Comparison of ENCODE assay signal across 1 cellular context in genomic region chr14:50085570-50086315, GRCh38.
TF ChIP-seq lines count a peak whose summit lies in the region.

No MANE protein-coding gene starts in this region.

TF ChIP-seq in GM12878, 131 proteins besides CTCF, POLR2A, EP300 and RAD21 (continued from another document and continues in another):
- TF ChIP-seq PKNOX1 (IDR thresholded peaks at IDR 0.05) (peak; percentile 71), NR2C1 (IDR thresholded peaks at IDR 0.05) (no peak), RB1 (IDR thresholded peaks at IDR 0.05; ENCODE audit: borderline replicate concordance) (no peak; the same call in 1 of the 2 replicates), HDAC6 (IDR thresholded peaks at IDR 0.05; ENCODE audit: unreplicated experiment) (no peak), ZNF24 (IDR thresholded peaks at IDR 0.05) (no peak), IKZF2 (IDR thresholded peaks at IDR 0.05) (peak; percentile 75 to 78), POLR2AphosphoS5 (IDR thresholded peaks at IDR 0.05; ENCODE audit: low read length) (peak; percentile 56), RELA (IDR thresholded peaks at IDR 0.05; ENCODE audit: borderline replicate concordance, partially characterized antibody) (no peak), SUZ12 (IDR thresholded peaks at IDR 0.05; ENCODE audit: unreplicated experiment) (no peak), ZNF274 (IDR thresholded peaks at IDR 0.05; ENCODE audit: insufficient read depth, insufficient read length) (no peak), CHD1 (IDR thresholded peaks at IDR 0.05; ENCODE audit: low read depth, low read length) (peak; percentile 32; the same call in 1 of the 2 replicates), FOS (IDR thresholded peaks at IDR 0.05; ENCODE audit: borderline replicate concordance, extremely low read depth, insufficient read length) (no peak), REST (IDR thresholded peaks at IDR 0.05; ENCODE audit: low read depth, low read length) (no peak), RFX5 (IDR thresholded peaks at IDR 0.05; ENCODE audit: low read depth, low read length) (0 out of 2 replicates have a peak, but pooled peaks have one; percentile 15), SMC3 (IDR thresholded peaks at IDR 0.05; ENCODE audit: borderline replicate concordance, low read length) (no peak; the same call in 1 of the 2 replicates), TBL1XR1 (IDR thresholded peaks at IDR 0.05; ENCODE audit: low read depth, low read length) (peak; percentile 59; the same call in 1 of the 2 replicates), E4F1 (IDR thresholded peaks at IDR 0.05; ENCODE audit: borderline replicate concordance, partially characterized antibody) (peak; percentile 59), PAX8 (IDR thresholded peaks at IDR 0.05) (no peak), JUNB (IDR thresholded peaks at IDR 0.05) (no peak), ATF7 (IDR thresholded peaks at IDR 0.05; ENCODE audit: low read depth) (peak; percentile 94), LARP7 (IDR thresholded peaks at IDR 0.05) (no peak), SMAD1 (IDR thresholded peaks at IDR 0.05; ENCODE audit: low read depth, partially characterized antibody) (no peak), STAT1 (conservative IDR thresholded peaks at IDR 0.05) (no peak), SUPT20H (IDR thresholded peaks at IDR 0.05; ENCODE audit: borderline replicate concordance, control insufficient read depth, low read depth, low read length) (no peak), ZNF622 (IDR thresholded peaks at IDR 0.05) (no peak), SIN3A (IDR thresholded peaks at IDR 0.05; ENCODE audit: low read depth, low read length) (no peak), POU2F2 (IDR thresholded peaks at IDR 0.05; ENCODE audit: borderline replicate concordance, low read depth, low read length) (peak; percentile 61; the same call in 2 of the 3 replicates), YY1 (IDR thresholded peaks at IDR 0.05; ENCODE audit: low read depth, low read length) (peak; percentile 60), SREBF1 (IDR thresholded peaks at IDR 0.05; ENCODE audit: low read length) (no peak), NR2F1 (conservative IDR thresholded peaks at IDR 0.05) (peak; percentile 59), KAT2A (conservative IDR thresholded peaks at IDR 0.05; ENCODE audit: control insufficient read depth, low read depth, low read length) (no peak), BHLHE40 (IDR thresholded peaks at IDR 0.05; ENCODE audit: borderline replicate concordance in 1 of 2, low read depth in 2 of 2, low read length in 1 of 2) (peak; percentile 65 to 83; a peak in 3 of 4 replicates), NKRF (conservative IDR thresholded peaks at IDR 0.05) (no peak), IRF5 (IDR thresholded peaks at IDR 0.05; ENCODE audit: borderline replicate concordance) (no peak), MXI1 (IDR thresholded peaks at IDR 0.05; ENCODE audit: low read depth, low read length) (peak; percentile 79), ZBTB11 (CRISPR knock-in tag; IDR thresholded peaks at IDR 0.05) (no peak), BCLAF1 (IDR thresholded peaks at IDR 0.05) (no peak), YBX1 (IDR thresholded peaks at IDR 0.05) (no peak), IRF4 (IDR thresholded peaks at IDR 0.05; ENCODE audit: low read depth, low read length) (peak; percentile 82; the same call in 1 of the 2 replicates), PAX5 (IDR thresholded peaks at IDR 0.05; ENCODE audit: borderline replicate concordance, low read depth, low read length) (peak; percentile 91), EGR1 (IDR thresholded peaks at IDR 0.05; ENCODE audit: borderline replicate concordance in 1 of 2, low read depth in 2 of 2, low read length in 2 of 2) (no peak), ELK1 (IDR thresholded peaks at IDR 0.05; ENCODE audit: low read depth, low read length) (peak; percentile 40; the same call in 1 of the 2 replicates), BMI1 (IDR thresholded peaks at IDR 0.05; ENCODE audit: borderline replicate concordance) (no peak), RELB (IDR thresholded peaks at IDR 0.05; ENCODE audit: low read depth) (peak; percentile 82), SMAD5 (IDR thresholded peaks at IDR 0.05; ENCODE audit: low read depth) (no peak)
